ENCODE assay signal across 8 cellular contexts in genomic region chr10:31031205-31031665, GRCh38. TPM values are rescaled to one million over a fixed set of nuclear protein-coding genes. Genes with fewer than 3 reads are reported as not detected.
DNase-seq lines count a peak whose midpoint lies in the region; ATAC-seq and TF ChIP-seq lines count a peak whose summit lies in the region.

No MANE protein-coding gene starts in this region.

- H3K36me3 ChIP-seq in SJSA1 (no peaks in the 10 kb centered on the region), esophagus squamous epithelium (no peaks in the 10 kb centered on the region), neutrophil (no peaks in the 10 kb centered on the region)

- intact Hi-C loops in esophagus squamous epithelium (cut with DNase I): no loop called here

- no peaks in the 10 kb centered on the region for H3K27me3 Mint-ChIP-seq in T-helper 1 cell treated with Interleukin-12 subunit alpha and Interleukin-12 subunit beta and Interleukin-4 antibody, amounts not matched to agents 30 μg/mL and 1 μg/mL, for 36 hours (ENCODE audit: low read depth)

- ATAC-seq in HG02759 (IDR thresholded peaks at IDR 0.05; ENCODE audit: unreplicated experiment): peak; percentile 87

- H3K9me3 ChIP-seq in SJSA1 (replicated peaks) (no peaks in the 10 kb centered on the region), esophagus squamous epithelium (no peaks in the 10 kb centered on the region), neutrophil (no peaks in the 10 kb centered on the region)

- H3K9me3 Mint-ChIP-seq in T-helper 1 cell treated with Interleukin-12 subunit alpha and Interleukin-12 subunit beta and Interleukin-4 antibody, amounts not matched to agents 30 μg/mL and 1 μg/mL, for 36 hours: no peaks in the 10 kb centered on the region

- H3K27ac Mint-ChIP-seq in T-helper 1 cell treated with Interleukin-12 subunit alpha and Interleukin-12 subunit beta and Interleukin-4 antibody, amounts not matched to agents 30 μg/mL and 1 μg/mL, for 36 hours: peak overlapping the region; percentile 94

- no peaks in the 10 kb centered on the region for H3K27me3 ChIP-seq in SJSA1 (replicated peaks)
- H3K27me3 ChIP-seq in esophagus squamous epithelium: no peaks in the 10 kb centered on the region
- no peaks in the 10 kb centered on the region for H3K27me3 ChIP-seq in neutrophil

- peak overlapping the region; percentile 59 for H3K4me3 ChIP-seq in SJSA1
- H3K4me3 ChIP-seq in esophagus squamous epithelium: peak overlapping the region; percentile 42 to 85 (median 66)
- peak overlapping the region; percentile 97 to 98 for H3K4me3 ChIP-seq in neutrophil (ENCODE audit: low read depth in 1 of 2, low read length in 1 of 2)

- TF ChIP-seq CTCF in esophagus squamous epithelium (IDR thresholded peaks at IDR 0.05): no peak
- no peak for TF ChIP-seq CTCF in neutrophil (IDR thresholded peaks at IDR 0.05)

- 0 to 4% methylated on average over 4 to 5 of the region's 16 CpGs for WGBS in esophagus squamous epithelium, 2 donors

- peaks cover 21% of the 10 kb centered on the region for H3K4me1 ChIP-seq in SJSA1 (replicated peaks)
- peaks cover 13 to 59% (median 17%) of the 10 kb centered on the region in 3 donors for H3K4me1 ChIP-seq in esophagus squamous epithelium
- H3K4me1 ChIP-seq in neutrophil (ENCODE audit: control insufficient read depth in 1 of 2, insufficient read depth in 1 of 2, low read depth in 1 of 2, low read length in 1 of 2): peaks cover 29 to 30% of the 10 kb centered on the region in 2 experiments

- TF ChIP-seq POLR2A in esophagus squamous epithelium (IDR thresholded peaks at IDR 0.05): no peak

- peaks cover 20% of the 10 kb centered on the region for H3K4me1 Mint-ChIP-seq in T-helper 1 cell treated with Interleukin-12 subunit alpha and Interleukin-12 subunit beta and Interleukin-4 antibody, amounts not matched to agents 30 μg/mL and 1 μg/mL, for 36 hours (ENCODE audit: low read depth)

- no peak for DNase-seq in T-helper 1 cell
- DNase-seq in SJSA1 (ENCODE audit: low read depth in 1 of 2, low spot score in 2 of 2): no peak
- no peak for DNase-seq in esophagus squamous epithelium (lab: John Stamatoyannopoulos, UW)
- DNase-seq in effector CD8-positive, alpha-beta T cell (lab: John Stamatoyannopoulos, UW): no peak
- no peak for DNase-seq in HuH-7.5 (ENCODE audit: low spot score)

- peaks cover 3% of the 10 kb centered on the region for H3K36me3 Mint-ChIP-seq in T-helper 1 cell treated with Interleukin-12 subunit alpha and Interleukin-12 subunit beta and Interleukin-4 antibody, amounts not matched to agents 30 μg/mL and 1 μg/mL, for 36 hours (ENCODE audit: low read depth)

- H3K27ac ChIP-seq in SJSA1 (peak overlapping the region; percentile 99), esophagus squamous epithelium (peak overlapping the region; percentile 97 to 100 (median 98)), neutrophil (peak overlapping the region; percentile 97)

- peak overlapping the region; percentile 89 for H3K4me3 Mint-ChIP-seq in T-helper 1 cell treated with Interleukin-12 subunit alpha and Interleukin-12 subunit beta and Interleukin-4 antibody, amounts not matched to agents 30 μg/mL and 1 μg/mL, for 36 hours

RNA-seq across cellular contexts. Expression of gene ZNF438, which starts 0.4 kb away (rescaled TPM):
- total RNA-seq in SJSA1 (2014; rRNA removed; shearing (Covaris generic)): 5.2 and 6.5 TPM in 2 replicates
- 1 to 10 TPM; 2.9 to 9.3 (median 5.9) TPM for total RNA-seq in esophagus squamous epithelium
